Comparison of ENCODE assay signal across 17 cellular contexts in the genomic region with DNA sequence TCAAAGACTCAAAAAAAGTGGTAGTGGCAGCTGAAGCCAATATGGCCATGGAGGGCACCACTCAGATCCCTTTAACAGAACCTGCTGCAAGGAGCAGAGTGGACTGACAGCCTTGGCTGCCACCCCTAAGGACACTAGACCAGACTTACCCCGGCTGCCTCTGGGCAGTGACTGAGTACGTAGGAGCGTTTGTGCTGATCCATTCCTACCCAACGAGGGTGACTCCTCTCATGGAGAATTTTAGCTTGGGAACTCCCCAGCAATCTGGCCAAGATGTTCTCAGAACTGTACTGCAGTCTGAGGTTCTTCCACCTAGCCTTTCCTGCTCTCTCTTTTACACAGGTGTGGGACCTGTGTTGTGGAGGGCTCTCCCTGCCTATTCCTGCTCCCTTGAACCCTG. TPM values are rescaled to one million over a fixed set of nuclear protein-coding genes. Genes with fewer than 3 reads are reported as not detected.
A peak's percentile ranks its signal among the peaks of the same experiment; 100 is the strongest.
DNase-seq lines count a peak whose midpoint lies in the region; ATAC-seq, FAIRE-seq and TF ChIP-seq lines count a peak whose summit lies in the region.
"Had no signal": no experiment of that assay in that cellular context is flagged by ENCODE, and none has a peak within 500 bp of the region (broad histone marks: within the 10 kb centered on the region; RNA-seq: fewer than 3 reads in every experiment).

No MANE protein-coding gene starts in this region.

- H3K4me3 Mint-ChIP-seq in astrocyte (ENCODE audit: unreplicated experiment), result no peak overlapping the region

- peaks cover 13% of the 10 kb centered on the region for H3K27me3 Mint-ChIP-seq in astrocyte (ENCODE audit: low read depth, unreplicated experiment)

- TF ChIP-seq CTCF in astrocyte (IDR thresholded peaks at IDR 0.05; ENCODE audit: insufficient read depth, low read depth, low read length) (no peak), keratinocyte (optimal IDR thresholded peaks at IDR 0.05 in 1 of 3, IDR thresholded peaks at IDR 0.05 in 1 of 3, conservative IDR thresholded peaks at IDR 0.05 in 1 of 3; ENCODE audit: extremely low read depth in 1 of 3, insufficient read depth in 2 of 3, low read length in 3 of 3) (no peak)

- dilution Hi-C loops in keratinocyte (cut with MboI; ENCODE audit: extremely low pct_ligation_motif_present, low sequenced_read_pairs), result no loop called here

- H3K4me3 ChIP-seq in astrocyte (ENCODE audit: insufficient read depth, low read depth, low read length) (no peak overlapping the region), keratinocyte (ENCODE audit: control insufficient read depth in 2 of 3, extremely low read depth in 1 of 3, insufficient read depth in 2 of 3, low read depth in 1 of 3, low read length in 3 of 3) (no peak overlapping the region)
- H3K4me3 ChIP-seq: A549 had no signal

- peaks cover 8% of the 10 kb centered on the region for H3K4me1 ChIP-seq in astrocyte (ENCODE audit: insufficient read depth, low read length)
- peaks cover 17% of the 10 kb centered on the region for H3K4me1 ChIP-seq in keratinocyte (ENCODE audit: control insufficient read depth, extremely low read depth, insufficient read depth, low read length)

- H3K9me3 ChIP-seq in astrocyte (ENCODE audit: insufficient read depth, low read depth, low read length), result no peaks in the 10 kb centered on the region
- H3K9me3 ChIP-seq in keratinocyte (ENCODE audit: control insufficient read depth, low read depth, low read length), result no peaks in the 10 kb centered on the region
- H3K9me3 ChIP-seq: A549 had no signal

- H3K79me2 ChIP-seq in astrocyte (ENCODE audit: insufficient read depth, low read length) (no peaks in the 10 kb centered on the region), keratinocyte (ENCODE audit: control insufficient read depth, insufficient read depth, low read length) (no peaks in the 10 kb centered on the region)

- ATAC-seq in Right ventricle myocardium inferior, result no peak
- ATAC-seq in GM19035 (IDR thresholded peaks at IDR 0.05; ENCODE audit: unreplicated experiment), result no peak
- ATAC-seq in HG03520 (IDR thresholded peaks at IDR 0.05; ENCODE audit: unreplicated experiment), result no peak
- no peak for ATAC-seq in GM19328 (IDR thresholded peaks at IDR 0.05; ENCODE audit: unreplicated experiment)
- ATAC-seq: A549 had no signal

- H3K9me3 Mint-ChIP-seq in astrocyte (ENCODE audit: unreplicated experiment), result peaks cover 5% of the 10 kb centered on the region

- peaks cover 3% of the 10 kb centered on the region for H3K36me3 Mint-ChIP-seq in astrocyte (ENCODE audit: low read depth, unreplicated experiment)

- intact Hi-C loops in Right ventricle myocardium inferior (cut with DNase I), result no loop called here

- H2AFZ ChIP-seq in astrocyte (ENCODE audit: low read depth, low read length) (no peak overlapping the region), keratinocyte (ENCODE audit: control insufficient read depth, low read length) (peak overlapping the region; percentile 71)

- no peak for FAIRE-seq in astrocyte (lab: Jason Lieb, UNC)
- FAIRE-seq in keratinocyte (lab: Jason Lieb, UNC), result peak; percentile 68
- FAIRE-seq: A549 had no signal

- H3K4me1 Mint-ChIP-seq in astrocyte (ENCODE audit: low read depth, unreplicated experiment), result peaks cover 10% of the 10 kb centered on the region

- H3K27me3 ChIP-seq in astrocyte (ENCODE audit: insufficient read depth, low read length) (no peaks in the 10 kb centered on the region), keratinocyte (ENCODE audit: control insufficient read depth, extremely low read depth, insufficient read depth, low read length) (no peaks in the 10 kb centered on the region)

- H3K27ac ChIP-seq in astrocyte (ENCODE audit: low read depth, low read length) (no peak overlapping the region), keratinocyte (ENCODE audit: control insufficient read depth, insufficient read depth, low read length) (peak overlapping the region; percentile 47)
- H3K27ac ChIP-seq: A549, C4-2B had no signal

- H3K27ac Mint-ChIP-seq in astrocyte (ENCODE audit: unreplicated experiment), result no peak overlapping the region

- H4K20me1 ChIP-seq in astrocyte (ENCODE audit: insufficient read depth, low read length) (no peaks in the 10 kb centered on the region), keratinocyte (ENCODE audit: control insufficient read depth, extremely low read depth, insufficient read depth, low read length) (no peaks in the 10 kb centered on the region)

- no peaks in the 10 kb centered on the region for H3K9me1 ChIP-seq in keratinocyte (ENCODE audit: control insufficient read depth, extremely low read depth, insufficient read depth, low read length)

- H3K9ac ChIP-seq in astrocyte (ENCODE audit: low read length) (no peak overlapping the region), keratinocyte (ENCODE audit: control insufficient read depth, extremely low read depth, insufficient read depth, low read length) (no peak overlapping the region)

- no peak overlapping the region for H3K4me2 ChIP-seq in astrocyte (ENCODE audit: low read length)
- peak overlapping the region; percentile 65 for H3K4me2 ChIP-seq in keratinocyte (ENCODE audit: control insufficient read depth, extremely low read depth, insufficient read depth, low read depth, low read length)
- H3K4me2 ChIP-seq: A549 had no signal

- DNase-seq in A172 (ENCODE audit: low spot score) (peak; percentile 33), GM03348 (ENCODE audit: low spot score) (peak; percentile 44), astrocyte (ENCODE audit: low read depth) (peak; percentile 39), keratinocyte (ENCODE audit: low read depth, low spot score) (no peak), Right ventricle myocardium inferior (ENCODE audit: missing footprints) (no peak)
- DNase-seq: DND-41, HCEC 1CT, NCI-H1105, NCI-H1694, NCI-H226, NCI-H526, RPMI8226 had no signal

- H3K36me3 ChIP-seq in astrocyte (ENCODE audit: insufficient read depth, low read length), result no peaks in the 10 kb centered on the region
- no peaks in the 10 kb centered on the region for H3K36me3 ChIP-seq in keratinocyte (ENCODE audit: control insufficient read depth in 2 of 2, extremely low read depth in 1 of 2, insufficient read depth in 2 of 2, low read length in 2 of 2)

RNA-seq across cellular contexts. Expression of gene CLEC3B, which starts 22.1 kb away (rescaled TPM):
- total RNA-seq in A172 (2014; rRNA removed; shearing (Covaris generic)), result not detected in 2 replicates
- 0.32 TPM in 1 of 2 replicates, not detected in the other for total RNA-seq in astrocyte
- 0.08 TPM in 1 of 3 replicates, not detected in the others for polyA plus RNA-seq in keratinocyte
- not detected for polyA plus RNA-seq in keratinocyte (2011; ENCODE audit: low read depth)
- not detected in 2 replicates for polyA plus RNA-seq in keratinocyte (2011; cell fraction: cytosol; rRNA removed)
- 0.16 TPM in 1 of 2 replicates, not detected in the other for polyA plus RNA-seq in keratinocyte (2011; cell fraction: nucleus; rRNA removed)
- polyA plus RNA-seq in keratinocyte (2012; ENCODE audit: low replicate concordance), result not detected in 2 replicates
- 0.20 TPM in 1 of 3 replicates, not detected in the others for polyA minus RNA-seq in keratinocyte
- polyA minus RNA-seq in keratinocyte (2011; cell fraction: cytosol; rRNA and poly(A)+ RNA removed), result not detected
- 0.63 TPM in 1 of 2 replicates, not detected in the other for polyA minus RNA-seq in keratinocyte (2011; cell fraction: nucleus; rRNA and poly(A)+ RNA removed)
- total RNA-seq in Right ventricle myocardium inferior, result 70.8 TPM
- polyA plus RNA-seq: A549 had no signal

Comparison
In these comparisons a context has a peak if more than half of its experiments do, and no peak if none do; other contexts are left out.
1. DNase-seq: peak in A172 (single experiment), GM03348 (single experiment) and astrocyte (single experiment); none in keratinocyte (single experiment) and Right ventricle myocardium inferior (single experiment).
2. RNA of gene CLEC3B, which starts 22.1 kb away (total RNA-seq): 70.8 TPM in Right ventricle myocardium inferior (single experiment); 0.32 TPM in astrocyte and not detected in A172; every median in the first group is over 10 times any median in the second.